In genomic region chr2:74778381-74779371, GRCh38 we compare ENCODE assay signal across 10 cellular contexts. TPM values are rescaled to one million over a fixed set of nuclear protein-coding genes. Genes with fewer than 3 reads are reported as not detected.
DNase-seq lines count a peak whose midpoint lies in the region; ATAC-seq and TF ChIP-seq lines count a peak whose summit lies in the region.
"Had no signal": no experiment of that assay in that cellular context is flagged by ENCODE, and none has a peak within 500 bp of the region (broad histone marks: within the 10 kb centered on the region; RNA-seq: fewer than 3 reads in every experiment).

No MANE protein-coding gene starts in this region.

- peak; percentile 31 for TF ChIP-seq CTCF in endodermal cell (conservative IDR thresholded peaks at IDR 0.05)

- ATAC-seq in GM21515 (IDR thresholded peaks at IDR 0.05; ENCODE audit: unreplicated experiment) = no peak
- ATAC-seq in HG03108 (IDR thresholded peaks at IDR 0.05; ENCODE audit: unreplicated experiment) = no peak
- ATAC-seq: activated CD8-positive, alpha-beta memory T cell treated with anti-CD3 and anti-CD28 coated beads, Interleukin-2, amount 10 ng/mL, durations not matched to agents 7 days and 5 days had no signal

- H3K4me3 ChIP-seq in endodermal cell (ENCODE audit: low read length) = no peak overlapping the region
- peak overlapping the region; percentile 23 for H3K4me3 ChIP-seq in trophoblast cell (ENCODE audit: low read depth, low read length)
- H3K4me3 ChIP-seq: thoracic aorta had no signal

- H3K4me3 Mint-ChIP-seq in endodermal cell = peak overlapping the region; percentile 32
- H3K4me3 Mint-ChIP-seq: activated CD8-positive, alpha-beta memory T cell treated with anti-CD3 and anti-CD28 coated beads, Interleukin-2, amount 10 ng/mL, durations not matched to agents 7 days and 5 days had no signal

- H3K9me3 ChIP-seq in endodermal cell (ENCODE audit: control insufficient read depth, low read length) = no peaks in the 10 kb centered on the region
- H3K9me3 ChIP-seq in trophoblast cell (ENCODE audit: insufficient read depth, low read depth, low read length) = no peaks in the 10 kb centered on the region
- H3K9me3 ChIP-seq: thoracic aorta had no signal

- peaks cover 38% of the 10 kb centered on the region for H3K4me1 Mint-ChIP-seq in endodermal cell

- no peaks in the 10 kb centered on the region for H3K79me1 ChIP-seq in trophoblast cell (ENCODE audit: low read length)

- no peak overlapping the region for H3K14ac ChIP-seq in trophoblast cell (ENCODE audit: low read length)

- H2AFZ ChIP-seq in trophoblast cell (ENCODE audit: insufficient read depth, low read length, poor library complexity) = no peak overlapping the region

- H4K91ac ChIP-seq in trophoblast cell (ENCODE audit: low read depth, low read length) = no peak overlapping the region

- H3K9ac ChIP-seq in endodermal cell (ENCODE audit: extremely low read depth, low read length, poor library complexity, severe bottlenecking) (no peak overlapping the region), trophoblast cell (ENCODE audit: low read length) (no peak overlapping the region)

- no peaks in the 10 kb centered on the region for H3K79me2 ChIP-seq in trophoblast cell (ENCODE audit: control insufficient read depth, insufficient read depth, low read length, poor library complexity)

- no peak overlapping the region for H2BK12ac ChIP-seq in trophoblast cell (ENCODE audit: low read length)

- H3K4me2 ChIP-seq in trophoblast cell (ENCODE audit: low read length) = no peak overlapping the region

- peaks cover 2% of the 10 kb centered on the region for H3K9me3 Mint-ChIP-seq in endodermal cell

- H3K23ac ChIP-seq in trophoblast cell (ENCODE audit: low read length) = no peak overlapping the region

- H3K27me3 ChIP-seq in endodermal cell (ENCODE audit: control insufficient read depth, insufficient read depth, low read length, poor library complexity, severe bottlenecking) (no peaks in the 10 kb centered on the region), trophoblast cell (ENCODE audit: insufficient read depth, low read length) (no peaks in the 10 kb centered on the region)

- H3K4me1 ChIP-seq in endodermal cell (ENCODE audit: control insufficient read depth, insufficient read depth, low read length) = peaks cover 11% of the 10 kb centered on the region
- H3K4me1 ChIP-seq in trophoblast cell (ENCODE audit: control insufficient read depth in 1 of 2, insufficient read depth in 2 of 2, low read length in 2 of 2) = peaks cover 0 to 3% of the 10 kb centered on the region in 2 experiments

- no peak overlapping the region for H4K12ac ChIP-seq in trophoblast cell (ENCODE audit: low read depth, low read length)

- no peak overlapping the region for H2AK5ac ChIP-seq in trophoblast cell (ENCODE audit: low read length)

- H4K8ac ChIP-seq in trophoblast cell (ENCODE audit: low read depth, low read length) = no peak overlapping the region

- no peak overlapping the region for H2BK120ac ChIP-seq in trophoblast cell (ENCODE audit: insufficient read depth, low read length, poor library complexity)

- H3K27me3 Mint-ChIP-seq in endodermal cell (ENCODE audit: insufficient read depth) = peaks cover 9% of the 10 kb centered on the region

- H3K18ac ChIP-seq in trophoblast cell (ENCODE audit: low read length) = no peak overlapping the region

- H3K36me3 ChIP-seq in endodermal cell (ENCODE audit: control insufficient read depth, insufficient read depth, low read length) = no peaks in the 10 kb centered on the region
- H3K36me3 ChIP-seq in trophoblast cell (ENCODE audit: control insufficient read depth in 1 of 2, insufficient read depth in 2 of 2, low read length in 2 of 2) = no peaks in the 10 kb centered on the region
- H3K36me3 ChIP-seq: thoracic aorta had no signal

- 70 to 71% methylated on average over 16 to 18 of the region's 18 CpGs for WGBS in endodermal cell (ENCODE audit: insufficient coverage in 1 of 2, insufficient read length in 1 of 2), 2 experiments
- WGBS in trophoblast cell (ENCODE audit: extremely low coverage, insufficient coverage, insufficient read length) = no CpG with 5 or more reads among the region's 18 CpGs

- H2BK5ac ChIP-seq in trophoblast cell (ENCODE audit: low read depth, low read length, poor library complexity) = no peak overlapping the region

- H3K27ac Mint-ChIP-seq in endodermal cell = peak overlapping the region; percentile 72
- H3K27ac Mint-ChIP-seq: activated CD8-positive, alpha-beta memory T cell treated with anti-CD3 and anti-CD28 coated beads, Interleukin-2, amount 10 ng/mL, durations not matched to agents 7 days and 5 days had no signal

- DNase-seq in SHP77 (lab: John Stamatoyannopoulos, UW) (peak; percentile 37 to 40), SHP77 treated with DMSO at 0.1 percent for 48 hours (lab: John Stamatoyannopoulos, UW) (no peak), NCI-H2171 (lab: John Stamatoyannopoulos, UW) (peak; percentile 52), endodermal cell (peak; percentile 89), trophoblast cell (peak; percentile 83 to 94), HK-2 (ENCODE audit: unreplicated experiment) (no peak)
- DNase-seq: activated CD8-positive, alpha-beta memory T cell treated with anti-CD3 and anti-CD28 coated beads, Interleukin-2, amount 10 ng/mL, durations not matched to agents 7 days and 5 days had no signal

- H3K36me3 Mint-ChIP-seq in endodermal cell (ENCODE audit: low read depth) = no peaks in the 10 kb centered on the region
- H3K36me3 Mint-ChIP-seq: activated CD8-positive, alpha-beta memory T cell treated with anti-CD3 and anti-CD28 coated beads, Interleukin-2, amount 10 ng/mL, durations not matched to agents 7 days and 5 days had no signal

- H3K4ac ChIP-seq in trophoblast cell (ENCODE audit: low read depth, low read length) = no peak overlapping the region

- peak overlapping the region; percentile 70 for H3K27ac ChIP-seq in endodermal cell (ENCODE audit: low read depth, low read length)
- no peak overlapping the region for H3K27ac ChIP-seq in trophoblast cell (ENCODE audit: low read depth, low read length)
- H3K27ac ChIP-seq: thoracic aorta had no signal

RNA-seq across cellular contexts. Expression of gene HK2, which starts 55.3 kb away (rescaled TPM):
- total RNA-seq in endodermal cell = 10 to 100 TPM; 21.5 to 31.5 TPM
- 40.0 TPM for polyA plus RNA-seq in endodermal cell (2013, experiment 1 of 2)
- polyA plus RNA-seq in endodermal cell (2013, experiment 2 of 2) = 31.2 TPM
- 24.5 and 24.8 TPM in 2 replicates for polyA plus RNA-seq in trophoblast cell (2013)

Comparison
In these comparisons a context has a peak if more than half of its experiments do, and no peak if none do; other contexts are left out.
1. DNase-seq: peak in SHP77 (2 of 2), NCI-H2171 (single experiment), endodermal cell (single experiment) and trophoblast cell (2 of 2); none in SHP77 treated with DMSO at 0.1 percent for 48 hours (single experiment) and HK-2 (single experiment).